ENCODE assay signal across 2 cellular contexts in genomic region chr11:67950705-67951104, GRCh38. TPM values are rescaled to one million over a fixed set of nuclear protein-coding genes. Genes with fewer than 3 reads are reported as not detected.
"Had no signal": no experiment of that assay in that cellular context is flagged by ENCODE, and none has a peak within 500 bp of the region (broad histone marks: within the 10 kb centered on the region; RNA-seq: fewer than 3 reads in every experiment).

No MANE protein-coding gene starts in this region.

RNA-seq across cellular contexts. Expression of gene ALDH3B1, which starts 59.4 kb away (rescaled TPM):
- total RNA-seq: progenitor cell of endocrine pancreas had no signal
- polyA plus RNA-seq: neural cell had no signal
